In the genomic region with DNA sequence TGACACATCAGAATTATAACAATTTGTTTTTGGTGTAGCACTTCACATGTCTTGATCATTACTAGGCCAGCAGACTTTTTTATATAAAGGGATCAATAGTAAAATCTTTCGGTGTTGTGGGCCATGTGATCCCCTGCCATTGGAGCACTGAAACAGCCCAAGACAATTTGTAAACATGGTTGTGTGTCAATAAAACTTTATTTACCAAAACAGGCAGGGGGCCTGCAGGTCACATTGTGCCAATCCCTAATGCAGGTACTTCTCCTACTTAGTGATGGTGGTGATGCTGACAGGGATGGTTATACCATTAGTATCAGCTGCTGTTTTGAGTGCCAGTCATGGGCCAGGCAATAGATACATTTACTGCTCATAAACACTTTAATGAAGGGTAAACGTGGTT, we compare ENCODE assay signal across 21 cellular contexts.
DNase-seq lines count a peak whose midpoint lies in the region; ATAC-seq, FAIRE-seq and TF ChIP-seq lines count a peak whose summit lies in the region.
"Had no signal": no experiment of that assay in that cellular context is flagged by ENCODE, and none has a peak within 500 bp of the region (broad histone marks: within the 10 kb centered on the region; RNA-seq: fewer than 3 reads in every experiment).

No MANE protein-coding gene starts in this region.

- TF ChIP-seq EP300 in HepG2 (IDR thresholded peaks at IDR 0.05; ENCODE audit: low read depth in 2 of 2, low read length in 2 of 2) (no peak), HepG2 (CRISPR knock-in tag; IDR thresholded peaks at IDR 0.05; ENCODE audit: borderline replicate concordance) (no peak), K562 (IDR thresholded peaks at IDR 0.05; ENCODE audit: low read length) (no peak)

- FAIRE-seq in HepG2 (lab: Jason Lieb, UNC) (no peak), K562 (lab: Jason Lieb, UNC) (no peak)
- FAIRE-seq: A204.1, D721Med, G401.6, GM12892, GM19239, H54 had no signal

- no peak overlapping the region for H3K27ac ChIP-seq in HepG2 (ENCODE audit: extremely low read length, insufficient read depth, low read length)
- no peak overlapping the region for H3K27ac ChIP-seq in right lobe of liver
- peak overlapping the region; percentile 95 for H3K27ac ChIP-seq in OCI-LY3 (ENCODE audit: low read length)
- no peak overlapping the region for H3K27ac ChIP-seq in K562 (ENCODE audit: extremely low read depth, low read depth, low read length)
- H3K27ac ChIP-seq in body of pancreas: no peak overlapping the region
- H3K27ac ChIP-seq: GM23248, HL-60 had no signal

- H4K20me1 ChIP-seq in HepG2 (ENCODE audit: insufficient read depth, low read length) (no peaks in the 10 kb centered on the region), OCI-LY3 (ENCODE audit: insufficient read depth, low read length) (no peaks in the 10 kb centered on the region), K562 (replicated peaks; ENCODE audit: control insufficient read depth, insufficient read depth, low read length) (peaks cover 13% of the 10 kb centered on the region; the same call in 1 of the 2 replicates)

- no peak for ATAC-seq in HepG2
- no peak for ATAC-seq in right lobe of liver
- no peak for ATAC-seq in K562
- no peak for ATAC-seq in body of pancreas
- ATAC-seq in HG02642 (IDR thresholded peaks at IDR 0.05; ENCODE audit: poor library complexity, unreplicated experiment): no peak
- ATAC-seq: CD8-positive, alpha-beta T cell; HCT116 had no signal

- H3K9me1 ChIP-seq in K562 (ENCODE audit: control insufficient read depth, insufficient read depth, low read length): peaks cover 4% of the 10 kb centered on the region

- H3K79me2 ChIP-seq in HepG2 (ENCODE audit: insufficient read depth, low read length) (no peaks in the 10 kb centered on the region), OCI-LY3 (ENCODE audit: low read length) (no peaks in the 10 kb centered on the region), K562 (ENCODE audit: control insufficient read depth, insufficient read depth, low read length) (no peaks in the 10 kb centered on the region)

- H3K4me2 ChIP-seq in HepG2 (ENCODE audit: low read depth, low read length) (no peak overlapping the region), OCI-LY3 (ENCODE audit: low read length) (peak overlapping the region; percentile 92), K562 (ENCODE audit: insufficient read depth, low read length) (no peak overlapping the region)

- WGBS in HepG2 (ENCODE audit: low lambda C conversion rate): 96% methylated on average over 2 of the region's 2 CpGs
- 90% methylated on average over 2 of the region's 2 CpGs for WGBS in right lobe of liver (ENCODE audit: insufficient coverage, low coverage, low lambda C conversion rate, missing lambda C conversion rate)
- WGBS in K562 (ENCODE audit: insufficient coverage, low coverage, missing lambda C conversion rate): 53% methylated on average over 2 of the region's 2 CpGs
- WGBS in body of pancreas, 2 donors: 76 to 100% methylated on average over 2 of the region's 2 CpGs

- POLR2A ChIA-PET in HepG2 (lab: Yijun Ruan, JAX) (no interaction called here), K562 (lab: Yijun Ruan, JAX) (no interaction called here)

- no peak for TF ChIP-seq RAD21 in HepG2 (CRISPR knock-in tag; IDR thresholded peaks at IDR 0.05)
- TF ChIP-seq RAD21 in K562 (CRISPR knock-in tag; conservative IDR thresholded peaks at IDR 0.05 in 1 of 2, IDR thresholded peaks at IDR 0.05 in 1 of 2): no peak

- TF ChIP-seq POLR2A in HepG2 (IDR thresholded peaks at IDR 0.05; ENCODE audit: insufficient read depth in 1 of 2, low read depth in 2 of 2, low read length in 2 of 2): no peak
- no peak for TF ChIP-seq POLR2A in right lobe of liver (IDR thresholded peaks at IDR 0.05)
- TF ChIP-seq POLR2A in K562 (conservative IDR thresholded peaks at IDR 0.05): no peak
- TF ChIP-seq POLR2A in body of pancreas (IDR thresholded peaks at IDR 0.05): no peak

- no peak for TF ChIP-seq CTCF in HepG2 (CRISPR knock-in tag; IDR thresholded peaks at IDR 0.05)
- TF ChIP-seq CTCF in right lobe of liver (IDR thresholded peaks at IDR 0.05): no peak
- no peak for TF ChIP-seq CTCF in OCI-LY3 (IDR thresholded peaks at IDR 0.05; ENCODE audit: low read depth, low read length)
- no peak for TF ChIP-seq CTCF in K562 (IDR thresholded peaks at IDR 0.05 in 2 of 3, conservative IDR thresholded peaks at IDR 0.05 in 1 of 3; ENCODE audit: insufficient read depth in 2 of 3, low read depth in 1 of 3, low read length in 3 of 3)
- no peak for TF ChIP-seq CTCF in body of pancreas (IDR thresholded peaks at IDR 0.05)

- H3K4me3 ChIP-seq in HepG2 (replicated peaks in 1 of 3; ENCODE audit: insufficient read depth in 1 of 3, low read depth in 2 of 3, low read length in 3 of 3): no peak overlapping the region
- no peak overlapping the region for H3K4me3 ChIP-seq in right lobe of liver
- peak overlapping the region; percentile 60; the same call in 1 of the 2 replicates for H3K4me3 ChIP-seq in OCI-LY3 (ENCODE audit: low read length)
- no peak overlapping the region for H3K4me3 ChIP-seq in K562
- no peak overlapping the region for H3K4me3 ChIP-seq in body of pancreas
- H3K4me3 ChIP-seq: GM23248 had no signal

- CTCF ChIA-PET in HepG2 (lab: Yijun Ruan, JAX; ENCODE audit: low intra/inter-chr PET ratio, low total read pairs): no interaction called here
- CTCF ChIA-PET in K562 (lab: Yijun Ruan, JAX; ENCODE audit: low intra/inter-chr PET ratio): no interaction called here

- intact Hi-C loops in HepG2 (cut with micrococcal nuclease; ENCODE audit: unreplicated experiment): no loop called here
- intact Hi-C loops in right lobe of liver (cut with DNase I): no loop called here
- intact Hi-C loops in K562 (cut with micrococcal nuclease): no loop called here
- intact Hi-C loops in body of pancreas (cut with DNase I): no loop called here

- in situ Hi-C loops in HepG2 (cut with HindIII; ENCODE audit: extremely low pct_ligation_motif_present, low pct_unique_long_range_greater_than_20kb): no loop called here
- in situ Hi-C loops in K562 (cut with MboI): no loop called here

- BruUV-seq in HepG2 (replicated peaks; lab: Mats Ljungman, UMichigan) (no TSS peak), K562 (replicated peaks; lab: Mats Ljungman, UMichigan) (no TSS peak)

- no peak for DNase-seq in HepG2 (ENCODE audit: low spot score)
- DNase-seq in right lobe of liver: no peak
- DNase-seq in K562 (ENCODE audit: extremely low read depth in 1 of 4, low spot score in 3 of 4): no peak
- DNase-seq in body of pancreas: no peak
- no peak for DNase-seq in kidney tubule cell (ENCODE audit: low spot score)
- DNase-seq: CD8-positive, alpha-beta T cell; COR-L47; DMS153; DMS79 treated with DMSO at 0.1 percent for 48 hours; EL; GM23248 had no signal

- H3K27me3 ChIP-seq in HepG2 (ENCODE audit: control insufficient read depth in 1 of 2, insufficient read depth in 2 of 2, low read length in 2 of 2): no peaks in the 10 kb centered on the region
- no peaks in the 10 kb centered on the region for H3K27me3 ChIP-seq in right lobe of liver
- H3K27me3 ChIP-seq in OCI-LY3 (ENCODE audit: low read depth, low read length): no peaks in the 10 kb centered on the region
- H3K27me3 ChIP-seq in K562 (ENCODE audit: control insufficient read depth in 2 of 2, insufficient read depth in 2 of 2, low read length in 2 of 2): no peaks in the 10 kb centered on the region
- no peaks in the 10 kb centered on the region for H3K27me3 ChIP-seq in body of pancreas

- no peaks in the 10 kb centered on the region for H3K9me3 ChIP-seq in HepG2 (ENCODE audit: low read length)
- H3K9me3 ChIP-seq in right lobe of liver: no peaks in the 10 kb centered on the region
- H3K9me3 ChIP-seq in OCI-LY3 (ENCODE audit: insufficient read depth, low read length): no peaks in the 10 kb centered on the region
- H3K9me3 ChIP-seq in K562 (replicated peaks; ENCODE audit: control insufficient read depth, insufficient read depth, low read depth, low read length): no peaks in the 10 kb centered on the region
- no peaks in the 10 kb centered on the region for H3K9me3 ChIP-seq in body of pancreas

- H3K9ac ChIP-seq in HepG2 (ENCODE audit: insufficient read depth, low read depth, low read length) (no peak overlapping the region), OCI-LY3 (ENCODE audit: low read length) (peak overlapping the region; percentile 62), K562 (ENCODE audit: insufficient read depth in 1 of 2, low read depth in 2 of 2, low read length in 2 of 2) (no peak overlapping the region)
- H3K9ac ChIP-seq: GM23248 had no signal

- H3K36me3 ChIP-seq in HepG2 (replicated peaks in 1 of 2; ENCODE audit: control insufficient read depth in 1 of 2, insufficient read depth in 2 of 2, low read length in 2 of 2): no peaks in the 10 kb centered on the region
- H3K36me3 ChIP-seq in right lobe of liver: no peaks in the 10 kb centered on the region
- peaks cover 4% of the 10 kb centered on the region for H3K36me3 ChIP-seq in OCI-LY3 (replicated peaks; ENCODE audit: low read depth, low read length)
- H3K36me3 ChIP-seq in K562 (ENCODE audit: control insufficient read depth, insufficient read depth, low read length): no peaks in the 10 kb centered on the region
- H3K36me3 ChIP-seq in body of pancreas (replicated peaks in 1 of 2; ENCODE audit: insufficient read depth in 1 of 2, low read depth in 2 of 2): no peaks in the 10 kb centered on the region

- H3K4me1 ChIP-seq in HepG2 (ENCODE audit: insufficient read depth, low read length) (peaks cover 14% of the 10 kb centered on the region), right lobe of liver (no peaks in the 10 kb centered on the region), OCI-LY3 (ENCODE audit: low read length) (peaks cover 64% of the 10 kb centered on the region), K562 (replicated peaks in 1 of 2; ENCODE audit: control insufficient read depth in 2 of 2, insufficient read depth in 2 of 2, low read length in 2 of 2) (peaks cover 3 to 5% of the 10 kb centered on the region in 2 experiments; a peak in 4 of 5 replicates), body of pancreas (no peaks in the 10 kb centered on the region)

- no peak overlapping the region for H2AFZ ChIP-seq in HepG2 (ENCODE audit: low read length)
- 0 out of 2 replicates have a peak overlapping the region, but pooled peaks have one; percentile 31 for H2AFZ ChIP-seq in OCI-LY3 (ENCODE audit: low read depth, low read length)
- H2AFZ ChIP-seq in K562 (ENCODE audit: low read depth, low read length): no peak overlapping the region
- H2AFZ ChIP-seq: GM23248 had no signal

TF ChIP-seq in HepG2, 621 proteins besides CTCF, POLR2A, EP300 and RAD21 (continues in another document):
- TF ChIP-seq KDM4B (CRISPR knock-in tag; IDR thresholded peaks at IDR 0.05): no peak
